In the genomic region with DNA sequence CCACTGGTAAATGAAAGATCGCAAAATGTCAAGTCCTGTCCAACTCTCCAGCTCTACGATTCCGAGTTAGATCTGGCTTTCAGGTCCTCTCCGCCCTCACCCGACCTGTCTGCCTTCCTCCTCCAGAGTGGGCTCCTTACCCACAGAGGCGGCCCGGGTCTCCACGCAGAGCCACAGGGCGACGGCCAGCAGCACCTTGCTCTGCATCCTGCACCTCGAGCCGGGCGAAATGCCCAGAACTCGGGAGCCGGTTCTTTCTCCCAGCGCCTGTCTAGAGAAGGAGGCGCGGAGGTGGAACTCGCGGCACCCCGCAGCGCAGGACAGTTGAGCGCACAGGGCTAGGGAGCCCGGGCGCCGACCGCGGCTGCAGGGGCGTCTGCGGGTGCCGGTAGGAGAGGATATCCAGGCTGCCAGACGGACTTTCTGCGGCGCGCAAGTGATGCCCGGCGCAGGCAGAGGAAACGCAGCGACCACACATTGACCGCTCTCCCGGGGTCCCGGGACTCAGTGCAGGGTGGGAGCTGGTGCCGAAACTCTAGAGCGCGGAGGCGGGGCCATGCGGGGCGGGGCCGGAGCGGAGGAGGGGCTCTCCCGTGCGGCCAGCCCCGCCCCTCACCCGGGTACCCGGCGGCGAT, we compare ENCODE assay signal across 7 cellular contexts. TPM values are rescaled to one million over a fixed set of nuclear protein-coding genes. Genes with fewer than 3 reads are reported as not detected.
DNase-seq lines count a peak whose midpoint lies in the region; ATAC-seq and TF ChIP-seq lines count a peak whose summit lies in the region.

A gene (minus strand): TSS at position 509 of the 635 bp plus-strand sequence. CDS start 302 bp downstream, at position 207.

- H3K4me3 ChIP-seq in stomach, result peak within 1 kb of the TSS; percentile 46 to 64 (median 54)

- H3K4me1 Mint-ChIP-seq in brain, result peaks cover 24% of the 10 kb centered on the region

- TF ChIP-seq CTCF in brain (conservative IDR thresholded peaks at IDR 0.05) (no peak), stomach (IDR thresholded peaks at IDR 0.05) (no peak)

- H3K27ac Mint-ChIP-seq in brain, result no peak within 1 kb of the TSS

- no peaks in the 10 kb centered on the region for H3K9me3 ChIP-seq in stomach

- no peak for TF ChIP-seq POLR2A in stomach (IDR thresholded peaks at IDR 0.05)

- peak within 1 kb of the TSS in 4 of 5 donors; percentile 14 to 40 (median 32) for H3K27ac ChIP-seq in stomach

- H3K4me3 Mint-ChIP-seq in brain, result peak within 1 kb of the TSS; percentile 84 to 92 (median 89)

- intact Hi-C loops in stomach (cut with DNase I; ENCODE audit: low total_unique reads), result no loop called here

- no peak for TF ChIP-seq EP300 in stomach (IDR thresholded peaks at IDR 0.05)

- peaks cover 0 to 6% (median 2%) of the 10 kb centered on the region in 5 experiments for H3K9me3 Mint-ChIP-seq in brain

- H3K36me3 Mint-ChIP-seq in brain, result no peaks in the 10 kb centered on the region

- peaks cover 70% of the 10 kb centered on the region for H3K27me3 Mint-ChIP-seq in brain

- 0 to 2% (median 2%) methylated on average over 9 to 57 of the region's 57 CpGs for WGBS in stomach, 5 donors

- peak; percentile 13 for DNase-seq in M059J (ENCODE audit: low read depth)
- peak; percentile 89 for DNase-seq in iPS-NIHi7 (ENCODE audit: extremely low spot score)
- peak; percentile 46 for DNase-seq in stomach

- peaks cover 0 to 23% (median 13%) of the 10 kb centered on the region in 3 donors for H3K27me3 ChIP-seq in stomach

- no peaks in the 10 kb centered on the region for H3K36me3 ChIP-seq in stomach

- peaks cover 8 to 26% (median 17%) of the 10 kb centered on the region in 4 donors for H3K4me1 ChIP-seq in stomach

- ATAC-seq in GM18873 (IDR thresholded peaks at IDR 0.05; ENCODE audit: low FRiP score, unreplicated experiment), result no peak
- ATAC-seq in HG02763 (IDR thresholded peaks at IDR 0.05; ENCODE audit: unreplicated experiment), result no peak
- ATAC-seq in GM21529 (IDR thresholded peaks at IDR 0.05; ENCODE audit: unreplicated experiment), result no peak

RNA-seq across cellular contexts. Expression of the gene that starts here (rescaled TPM):
- total RNA-seq in M059J (2014; rRNA removed; shearing (Covaris generic)), result 0.27 and 0.42 TPM in 2 replicates
- polyA plus RNA-seq in brain (ENCODE audit: insufficient read depth, low read depth, low replicate concordance) (5.9 TPM), stomach (1 to 10 TPM; 1.1 to 1.7 (median 1.7) TPM)
- total RNA-seq in stomach, result 10 to 100 TPM in 3 of 5 donors, 1 to 10 TPM in 2; 8.0 to 32.3 (median 17.1) TPM

Comparison
In these comparisons a context has a peak if more than half of its experiments do, and no peak if none do; other contexts are left out.
1. Peak in DNase-seq in M059J; RNA of the gene not detected or under 1 TPM.
2. DNase-seq: peak in every context shown above with its lines; median percentile 89 in iPS-NIHi7; 46 in stomach; 13 in M059J.